Comparison of ENCODE assay signal across 15 cellular contexts in the genomic region with DNA sequence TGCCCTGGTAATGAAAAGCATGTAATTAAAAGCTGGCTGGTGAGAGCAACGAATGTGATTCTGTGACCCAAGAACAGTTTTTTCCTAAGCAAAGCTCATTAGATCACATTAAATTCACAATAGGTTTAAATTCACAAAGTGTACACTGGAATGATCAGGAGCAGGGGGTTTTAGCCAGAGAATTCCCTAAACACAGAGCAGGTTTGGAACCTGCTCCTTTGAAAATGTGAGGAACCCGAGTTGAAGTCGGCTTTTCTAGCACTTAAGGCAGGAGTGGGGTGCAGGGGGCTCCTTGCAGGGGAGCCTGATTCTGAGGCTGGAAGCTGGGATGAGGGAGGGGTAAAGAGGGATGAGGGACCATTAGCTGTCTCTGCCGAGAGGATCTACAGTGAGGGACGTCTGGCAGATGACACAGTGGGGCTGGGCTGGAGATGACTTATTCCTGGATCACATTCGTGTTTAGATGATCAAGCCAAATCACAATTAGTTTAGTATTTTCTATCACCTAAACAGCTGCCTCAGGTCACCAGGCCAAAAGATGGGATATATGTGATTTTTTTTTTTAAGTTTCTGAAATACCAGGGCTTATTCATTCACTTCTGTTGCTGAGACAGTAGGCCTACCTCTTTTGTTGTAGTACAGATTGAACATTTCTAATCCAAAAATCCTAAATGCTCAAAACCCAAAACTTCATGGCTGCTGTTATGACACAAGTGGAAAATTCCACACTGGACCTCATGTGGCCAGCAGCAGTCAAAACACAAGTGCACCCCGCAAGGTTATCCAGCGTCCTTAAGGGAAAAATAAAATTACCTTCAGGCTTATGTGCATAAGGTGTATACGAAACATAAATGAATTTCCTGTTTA.
A peak's percentile ranks its signal among the peaks of the same experiment; 100 is the strongest.
DNase-seq lines count a peak whose midpoint lies in the region; ATAC-seq lines count a peak whose summit lies in the region.
"Had no signal": no experiment of that assay in that cellular context is flagged by ENCODE, and none has a peak within 500 bp of the region (broad histone marks: within the 10 kb centered on the region; RNA-seq: fewer than 3 reads in every experiment).

No MANE protein-coding gene starts in this region.

- H2BK15ac ChIP-seq in neuronal stem cell (ENCODE audit: low read length) = no peak overlapping the region

- H2BK12ac ChIP-seq in neuronal stem cell (ENCODE audit: low read length) = no peak overlapping the region

- H3K36me3 ChIP-seq in CD4-positive, CD25-positive, alpha-beta regulatory T cell (ENCODE audit: control insufficient read depth, insufficient read depth, low read length) = no peaks in the 10 kb centered on the region
- no peaks in the 10 kb centered on the region for H3K36me3 ChIP-seq in neuronal stem cell (replicated peaks in 1 of 2; ENCODE audit: control insufficient read depth in 2 of 2, insufficient read depth in 2 of 2, low read length in 2 of 2)
- H3K36me3 ChIP-seq: BLaER1 treated with 17β-estradiol and CSF1 and Interleukin-3, amounts not matched to agents 10 nM and 100 nM; heart right ventricle had no signal

- H3K79me1 ChIP-seq in neuronal stem cell (ENCODE audit: low read depth, low read length) = no peaks in the 10 kb centered on the region

- H2AK5ac ChIP-seq in neuronal stem cell (ENCODE audit: low read depth, low read length) = no peak overlapping the region

- peak overlapping the region in 2 of 3 donors; percentile 2 to 6 for H3K27ac Mint-ChIP-seq in CD4-positive, CD25-positive, alpha-beta regulatory T cell
- no peak overlapping the region for H3K27ac Mint-ChIP-seq in activated T-cell treated with anti-CD3 and anti-CD28 coated beads, Interleukin-2, amount 50 U/mL, for 72 hours
- H3K27ac Mint-ChIP-seq: activated CD8-positive, alpha-beta memory T cell treated with anti-CD3 and anti-CD28 coated beads, Interleukin-2, amount 10 ng/mL, durations not matched to agents 7 days and 5 days; activated naive CD8-positive, alpha-beta T cell treated with anti-CD3 and anti-CD28 coated beads for 36 hours had no signal

- H3K27me3 ChIP-seq in CD4-positive, CD25-positive, alpha-beta regulatory T cell (ENCODE audit: control insufficient read depth, insufficient read depth, low read length) = no peaks in the 10 kb centered on the region
- H3K27me3 ChIP-seq in neuronal stem cell (ENCODE audit: control insufficient read depth in 3 of 3, insufficient read depth in 3 of 3, low read depth in 1 of 3, low read length in 3 of 3) = no peaks in the 10 kb centered on the region
- H3K27me3 ChIP-seq: BLaER1 treated with 17β-estradiol and CSF1 and Interleukin-3, amounts not matched to agents 10 nM and 100 nM; heart right ventricle had no signal

- H2AFZ ChIP-seq in neuronal stem cell (ENCODE audit: low read length) = peak overlapping the region; percentile 79
- H2AFZ ChIP-seq: PC-9 had no signal

- no peak for ATAC-seq in CD4-positive, CD25-positive, alpha-beta regulatory T cell (ENCODE audit: low read depth in 2 of 2)
- ATAC-seq in HG02885 (IDR thresholded peaks at IDR 0.05; ENCODE audit: poor library complexity, unreplicated experiment) (no peak), left colon (no peak)
- ATAC-seq in activated T-cell treated with anti-CD3 and anti-CD28 coated beads, Interleukin-2, amount 50 U/mL, for 72 hours (replicated peaks in 1 of 2) = no peak
- ATAC-seq: activated CD8-positive, alpha-beta memory T cell treated with anti-CD3 and anti-CD28 coated beads, Interleukin-2, amount 10 ng/mL, durations not matched to agents 7 days and 5 days had no signal

- H3K14ac ChIP-seq in neuronal stem cell (ENCODE audit: low read length) = no peak overlapping the region

- H2BK5ac ChIP-seq in neuronal stem cell (ENCODE audit: low read length) = no peak overlapping the region

- DNase-seq in CD4-positive, CD25-positive, alpha-beta regulatory T cell = no peak
- DNase-seq in NCI-H69 (lab: John Stamatoyannopoulos, UW) (peak; percentile 94), epithelial cell of prostate (ENCODE audit: low read depth, low spot score) (no peak), neuronal stem cell (ENCODE audit: low spot score) (no peak), left colon (no peak)
- DNase-seq in effector CD8-positive, alpha-beta T cell (lab: John Stamatoyannopoulos, UW) = no peak
- DNase-seq in activated T-cell treated with anti-CD3 and anti-CD28 coated beads, Interleukin-2, amount 50 U/mL, for 72 hours = no peak
- DNase-seq: activated CD8-positive, alpha-beta memory T cell treated with anti-CD3 and anti-CD28 coated beads, Interleukin-2, amount 10 ng/mL, durations not matched to agents 7 days and 5 days; activated naive CD8-positive, alpha-beta T cell treated with anti-CD3 and anti-CD28 coated beads for 36 hours; GOT3; heart right ventricle; PC-9 had no signal

- H3K4ac ChIP-seq in neuronal stem cell (ENCODE audit: low read length) = no peak overlapping the region

- H3K23ac ChIP-seq in neuronal stem cell (ENCODE audit: low read depth, low read length, poor library complexity) = no peak overlapping the region

- H3K4me3 ChIP-seq in CD4-positive, CD25-positive, alpha-beta regulatory T cell (ENCODE audit: low read depth, low read length) = no peak overlapping the region
- H3K4me3 ChIP-seq in neuronal stem cell (ENCODE audit: low read length in 2 of 2) = no peak overlapping the region
- H3K4me3 ChIP-seq: BLaER1 treated with 17β-estradiol and CSF1 and Interleukin-3, amounts not matched to agents 10 nM and 100 nM; heart right ventricle; lung; PC-9 had no signal

- H3K27ac ChIP-seq in CD4-positive, CD25-positive, alpha-beta regulatory T cell (ENCODE audit: insufficient read depth, low read length, poor library complexity, severe bottlenecking) = no peak overlapping the region
- peak overlapping the region; percentile 0 for H3K27ac ChIP-seq in epithelial cell of prostate
- H3K27ac ChIP-seq in neuronal stem cell (replicated peaks; ENCODE audit: low read length) = peak overlapping the region; percentile 55
- H3K27ac ChIP-seq: BLaER1 treated with 17β-estradiol and CSF1 and Interleukin-3, amounts not matched to agents 10 nM and 100 nM; PC-9 had no signal

- H3K4me2 ChIP-seq in neuronal stem cell (ENCODE audit: insufficient read depth, low read length, poor library complexity, severe bottlenecking) = no peak overlapping the region
- H3K4me2 ChIP-seq: BLaER1 treated with 17β-estradiol and CSF1 and Interleukin-3, amounts not matched to agents 10 nM and 100 nM; PC-9 had no signal

- no peaks in the 10 kb centered on the region for H3K36me3 Mint-ChIP-seq in CD4-positive, CD25-positive, alpha-beta regulatory T cell
- H3K36me3 Mint-ChIP-seq in activated T-cell treated with anti-CD3 and anti-CD28 coated beads, Interleukin-2, amount 50 U/mL, for 72 hours (ENCODE audit: insufficient read depth in 2 of 2) = no peaks in the 10 kb centered on the region
- H3K36me3 Mint-ChIP-seq: activated CD8-positive, alpha-beta memory T cell treated with anti-CD3 and anti-CD28 coated beads, Interleukin-2, amount 10 ng/mL, durations not matched to agents 7 days and 5 days; activated naive CD8-positive, alpha-beta T cell treated with anti-CD3 and anti-CD28 coated beads for 36 hours had no signal

- H3K4me3 Mint-ChIP-seq in CD4-positive, CD25-positive, alpha-beta regulatory T cell = no peak overlapping the region
- no peak overlapping the region for H3K4me3 Mint-ChIP-seq in activated T-cell treated with anti-CD3 and anti-CD28 coated beads, Interleukin-2, amount 50 U/mL, for 72 hours
- H3K4me3 Mint-ChIP-seq: activated CD8-positive, alpha-beta memory T cell treated with anti-CD3 and anti-CD28 coated beads, Interleukin-2, amount 10 ng/mL, durations not matched to agents 7 days and 5 days; activated naive CD8-positive, alpha-beta T cell treated with anti-CD3 and anti-CD28 coated beads for 36 hours had no signal

- no peak overlapping the region for H3K9ac ChIP-seq in neuronal stem cell (ENCODE audit: low read depth, low read length, poor library complexity)
- H3K9ac ChIP-seq: BLaER1 treated with 17β-estradiol and CSF1 and Interleukin-3, amounts not matched to agents 10 nM and 100 nM had no signal

- H3K4me1 Mint-ChIP-seq in CD4-positive, CD25-positive, alpha-beta regulatory T cell = no peaks in the 10 kb centered on the region
- no peaks in the 10 kb centered on the region for H3K4me1 Mint-ChIP-seq in activated T-cell treated with anti-CD3 and anti-CD28 coated beads, Interleukin-2, amount 50 U/mL, for 72 hours (ENCODE audit: low read depth)
- H3K4me1 Mint-ChIP-seq: activated CD8-positive, alpha-beta memory T cell treated with anti-CD3 and anti-CD28 coated beads, Interleukin-2, amount 10 ng/mL, durations not matched to agents 7 days and 5 days; activated naive CD8-positive, alpha-beta T cell treated with anti-CD3 and anti-CD28 coated beads for 36 hours had no signal

- H4K8ac ChIP-seq in neuronal stem cell (ENCODE audit: low read depth, low read length) = no peak overlapping the region

- WGBS in neuronal stem cell (ENCODE audit: extremely low coverage in 2 of 2, insufficient read length in 2 of 2, insufficient replicate concordance in 1 of 2), 2 donors = no CpG with 5 or more reads among the region's 9 CpGs

- H3K27me3 Mint-ChIP-seq in CD4-positive, CD25-positive, alpha-beta regulatory T cell = peaks cover 9% of the 10 kb centered on the region
- H3K27me3 Mint-ChIP-seq in activated T-cell treated with anti-CD3 and anti-CD28 coated beads, Interleukin-2, amount 50 U/mL, for 72 hours (ENCODE audit: low read depth) = no peaks in the 10 kb centered on the region
- H3K27me3 Mint-ChIP-seq: activated CD8-positive, alpha-beta memory T cell treated with anti-CD3 and anti-CD28 coated beads, Interleukin-2, amount 10 ng/mL, durations not matched to agents 7 days and 5 days; activated naive CD8-positive, alpha-beta T cell treated with anti-CD3 and anti-CD28 coated beads for 36 hours had no signal

- H3K9me3 Mint-ChIP-seq in CD4-positive, CD25-positive, alpha-beta regulatory T cell = no peaks in the 10 kb centered on the region
- no peaks in the 10 kb centered on the region for H3K9me3 Mint-ChIP-seq in activated T-cell treated with anti-CD3 and anti-CD28 coated beads, Interleukin-2, amount 50 U/mL, for 72 hours
- H3K9me3 Mint-ChIP-seq: activated naive CD8-positive, alpha-beta T cell treated with anti-CD3 and anti-CD28 coated beads for 36 hours had no signal

- no peak overlapping the region for H2BK120ac ChIP-seq in neuronal stem cell (ENCODE audit: low read depth, low read length)

- intact Hi-C loops in left colon (cut with DNase I, micrococcal nuclease) = no loop called here

- no peak overlapping the region for H4K91ac ChIP-seq in neuronal stem cell (ENCODE audit: low read depth, low read length, poor library complexity)

- H3K4me1 ChIP-seq in CD4-positive, CD25-positive, alpha-beta regulatory T cell (ENCODE audit: control insufficient read depth, insufficient read depth, low read length, poor library complexity, severe bottlenecking) = no peaks in the 10 kb centered on the region
- H3K4me1 ChIP-seq in neuronal stem cell (ENCODE audit: control insufficient read depth in 2 of 2, insufficient read depth in 1 of 2, low read depth in 1 of 2, low read length in 2 of 2) = peaks cover 12 to 13% of the 10 kb centered on the region in 2 donors
- H3K4me1 ChIP-seq: BLaER1 treated with 17β-estradiol and CSF1 and Interleukin-3, amounts not matched to agents 10 nM and 100 nM had no signal

- peak overlapping the region; percentile 46 for H3K18ac ChIP-seq in neuronal stem cell (ENCODE audit: low read length)

- H3K9me3 ChIP-seq in CD4-positive, CD25-positive, alpha-beta regulatory T cell (ENCODE audit: control insufficient read depth in 2 of 2, low read length in 2 of 2) = no peaks in the 10 kb centered on the region
- H3K9me3 ChIP-seq in neuronal stem cell (replicated peaks in 1 of 2; ENCODE audit: control insufficient read depth in 2 of 2, insufficient read depth in 1 of 2, low read depth in 1 of 2, low read length in 2 of 2) = no peaks in the 10 kb centered on the region
- H3K9me3 ChIP-seq: BLaER1 treated with 17β-estradiol and CSF1 and Interleukin-3, amounts not matched to agents 10 nM and 100 nM; heart right ventricle had no signal
